12 cellular contexts compared by ENCODE assay signal in genomic region chr12:53004178-53004577, GRCh38. TPM values are rescaled to one million over a fixed set of nuclear protein-coding genes. Genes with fewer than 3 reads are reported as not detected.
A peak's percentile ranks its signal among the peaks of the same experiment; 100 is the strongest.
DNase-seq lines count a peak whose midpoint lies in the region; ATAC-seq and TF ChIP-seq lines count a peak whose summit lies in the region.
"Had no signal": no experiment of that assay in that cellular context is flagged by ENCODE, and none has a peak within 500 bp of the region (broad histone marks: within the 10 kb centered on the region; RNA-seq: fewer than 3 reads in every experiment).

No MANE protein-coding gene starts in this region.

- H3K27me3 Mint-ChIP-seq in activated CD4-positive, alpha-beta T cell treated with anti-CD3 and anti-CD28 coated beads, Interleukin-2, amount 10 ng/mL, durations not matched to agents 7 days and 5 days, result peaks cover 4% of the 10 kb centered on the region

- peaks cover 14% of the 10 kb centered on the region for H3K36me3 Mint-ChIP-seq in activated CD4-positive, alpha-beta T cell treated with anti-CD3 and anti-CD28 coated beads, Interleukin-2, amount 10 ng/mL, durations not matched to agents 7 days and 5 days (ENCODE audit: low read depth)

- TF ChIP-seq CTCF in fibroblast of pulmonary artery (IDR thresholded peaks at IDR 0.05; ENCODE audit: low read length, missing control alignments) (no peak), GM13976 (IDR thresholded peaks at IDR 0.05; ENCODE audit: borderline replicate concordance, control extremely low read depth, extremely low read depth, insufficient read depth, missing control alignments) (no peak)

- H3K4me1 Mint-ChIP-seq in activated CD4-positive, alpha-beta T cell treated with anti-CD3 and anti-CD28 coated beads, Interleukin-2, amount 10 ng/mL, durations not matched to agents 7 days and 5 days, result peaks cover 32% of the 10 kb centered on the region

- CTCF ChIA-PET in activated CD4-positive, alpha-beta T cell treated with anti-CD3 and anti-CD28 coated beads, Interleukin-2, amount 10 ng/mL, durations not matched to agents 7 days and 5 days (lab: Charles Lee), result no interaction called here

- ATAC-seq in HG02885 (IDR thresholded peaks at IDR 0.05; ENCODE audit: poor library complexity, unreplicated experiment), result no peak
- no peak for ATAC-seq in GM21390 (IDR thresholded peaks at IDR 0.05; ENCODE audit: unreplicated experiment)
- ATAC-seq: gastrocnemius medialis; stimulated activated memory B cell treated with anti-CD40 and anti-IgM and Interleukin-4, amounts not matched to agents 10 μg/mL and 1 μg/mL and 100 μg/mL, for 72 hours had no signal

- no peak overlapping the region for H3K4me3 Mint-ChIP-seq in activated CD4-positive, alpha-beta T cell treated with anti-CD3 and anti-CD28 coated beads, Interleukin-2, amount 10 ng/mL, durations not matched to agents 7 days and 5 days
- H3K4me3 Mint-ChIP-seq: stimulated activated memory B cell treated with anti-CD40 and anti-IgM and Interleukin-4, amounts not matched to agents 10 μg/mL and 1 μg/mL and 100 μg/mL, for 72 hours had no signal

- POLR2A ChIA-PET in activated CD4-positive, alpha-beta T cell treated with anti-CD3 and anti-CD28 coated beads, Interleukin-2, amount 10 ng/mL, durations not matched to agents 7 days and 5 days (lab: Charles Lee), result no interaction called here

- DNase-seq in activated CD4-positive, alpha-beta T cell treated with anti-CD3 and anti-CD28 coated beads, Interleukin-2, amount 10 ng/mL, durations not matched to agents 7 days and 5 days, result no peak
- DNase-seq in activated CD4-positive, alpha-beta T cell treated with anti-CD3 and anti-CD28 coated beads, Interleukin-2, amount 50 U/mL, for 48 hours, result no peak
- DNase-seq in SK-MEL-5 (ENCODE audit: low read depth, low spot score) (peak; percentile 53), fibroblast of pulmonary artery (ENCODE audit: low read depth) (peak; percentile 21), renal cortical epithelial cell (ENCODE audit: low read depth) (peak; percentile 69), GM13976 (ENCODE audit: low spot score) (no peak)
- DNase-seq: gastrocnemius medialis, NCI-H446 treated with DMSO at 0.1 percent for 48 hours, SW 1271 had no signal

- H3K27ac Mint-ChIP-seq in activated CD4-positive, alpha-beta T cell treated with anti-CD3 and anti-CD28 coated beads, Interleukin-2, amount 10 ng/mL, durations not matched to agents 7 days and 5 days, result peak overlapping the region; percentile 17
- H3K27ac Mint-ChIP-seq: stimulated activated memory B cell treated with anti-CD40 and anti-IgM and Interleukin-4, amounts not matched to agents 10 μg/mL and 1 μg/mL and 100 μg/mL, for 72 hours had no signal

- in situ Hi-C loops in SK-MEL-5 (cut with HindIII; ENCODE audit: low pct_unique_long_range_greater_than_20kb, low sequenced_read_pairs) (no loop called here), GM13976 (cut with MboI; ENCODE audit: low sequenced_read_pairs, unreplicated experiment) (no loop called here)

- no peak overlapping the region for H3K4me3 ChIP-seq in fibroblast of pulmonary artery (replicated peaks; ENCODE audit: low read depth, low read length)
- H3K4me3 ChIP-seq: gastrocnemius medialis had no signal

- peaks cover 2% of the 10 kb centered on the region for H3K9me3 Mint-ChIP-seq in activated CD4-positive, alpha-beta T cell treated with anti-CD3 and anti-CD28 coated beads, Interleukin-2, amount 10 ng/mL, durations not matched to agents 7 days and 5 days
- H3K9me3 Mint-ChIP-seq: stimulated activated memory B cell treated with anti-CD40 and anti-IgM and Interleukin-4, amounts not matched to agents 10 μg/mL and 1 μg/mL and 100 μg/mL, for 72 hours had no signal

RNA-seq across cellular contexts. Expression of gene EIF4B, which starts 2.1 kb away (rescaled TPM):
- total RNA-seq in activated CD4-positive, alpha-beta T cell treated with anti-CD3 and anti-CD28 coated beads, Interleukin-2, amount 10 ng/mL, durations not matched to agents 7 days and 5 days, result 100 to 1,000 TPM; 385 to 474 TPM
- 995 and 1,087 TPM in 2 replicates for total RNA-seq in SK-MEL-5 (2014; rRNA removed; shearing (Covaris generic))
- 424 and 486 TPM in 2 replicates for polyA plus RNA-seq in SK-MEL-5 (2015; cell fraction: cytosol; rRNA removed)
- polyA plus RNA-seq in SK-MEL-5 (2015; cell fraction: nucleus; rRNA removed), result 135 and 229 TPM in 2 replicates
- 1,047 and 1,149 TPM in 2 replicates for total RNA-seq in renal cortical epithelial cell

RNA-seq across cellular contexts. Expression of gene TNS2, which starts 45.7 kb away (rescaled TPM):
- total RNA-seq in activated CD4-positive, alpha-beta T cell treated with anti-CD3 and anti-CD28 coated beads, Interleukin-2, amount 10 ng/mL, durations not matched to agents 7 days and 5 days, result 1 to 10 TPM in 1 of 2 experiments, under 1 TPM in 1; 0.92 to 1.8 TPM
- total RNA-seq in SK-MEL-5 (2014; rRNA removed; shearing (Covaris generic)), result 13.9 and 15.9 TPM in 2 replicates
- 22.8 and 24.2 TPM in 2 replicates for polyA plus RNA-seq in SK-MEL-5 (2015; cell fraction: cytosol; rRNA removed)
- polyA plus RNA-seq in SK-MEL-5 (2015; cell fraction: nucleus; rRNA removed), result 101 and 107 TPM in 2 replicates
- total RNA-seq in renal cortical epithelial cell, result 1.7 and 18.3 TPM in 2 replicates

RNA-seq across cellular contexts. Expression of gene KRT18, which starts 55.3 kb away (rescaled TPM):
- 1 to 10 TPM in 1 of 2 experiments, under 1 TPM in 1; 0.65 to 1.3 TPM for total RNA-seq in activated CD4-positive, alpha-beta T cell treated with anti-CD3 and anti-CD28 coated beads, Interleukin-2, amount 10 ng/mL, durations not matched to agents 7 days and 5 days
- 1.0 and 1.6 TPM in 2 replicates for total RNA-seq in SK-MEL-5 (2014; rRNA removed; shearing (Covaris generic))
- polyA plus RNA-seq in SK-MEL-5 (2015; cell fraction: cytosol; rRNA removed), result 2.5 and 2.7 TPM in 2 replicates
- 4.8 TPM in 1 of 2 replicates, not detected in the other for polyA plus RNA-seq in SK-MEL-5 (2015; cell fraction: nucleus; rRNA removed)
- 294 and 1,160 TPM in 2 replicates for total RNA-seq in renal cortical epithelial cell

Comparison
In these comparisons a context has a peak if more than half of its experiments do, and no peak if none do; other contexts are left out.
1. DNase-seq: peak in SK-MEL-5 (single experiment), fibroblast of pulmonary artery (single experiment) and renal cortical epithelial cell (single experiment); none in activated CD4-positive, alpha-beta T cell treated with anti-CD3 and anti-CD28 coated beads, Interleukin-2, amount 10 ng/mL, durations not matched to agents 7 days and 5 days (single experiment), activated CD4-positive, alpha-beta T cell treated with anti-CD3 and anti-CD28 coated beads, Interleukin-2, amount 50 U/mL, for 48 hours (0 of 2) and GM13976 (single experiment).
2. RNA of gene KRT18, which starts 55.3 kb away (total RNA-seq): 294 to 1,160 TPM in renal cortical epithelial cell; 1.0 to 1.6 TPM in SK-MEL-5 and 0.65 to 1.3 TPM in activated CD4-positive, alpha-beta T cell treated with anti-CD3 and anti-CD28 coated beads, Interleukin-2, amount 10 ng/mL, durations not matched to agents 7 days and 5 days; every median in the first group is over 100 times any median in the second.